ENCODE assay signal across 1 cellular context in genomic region chr5:95908799-95909198, GRCh38.
TF ChIP-seq lines count a peak whose summit lies in the region.

No MANE protein-coding gene starts in this region.

TF ChIP-seq in HepG2, 621 proteins besides CTCF, POLR2A, EP300 and RAD21 (continued from another document):
- TF ChIP-seq, protein P1, sequence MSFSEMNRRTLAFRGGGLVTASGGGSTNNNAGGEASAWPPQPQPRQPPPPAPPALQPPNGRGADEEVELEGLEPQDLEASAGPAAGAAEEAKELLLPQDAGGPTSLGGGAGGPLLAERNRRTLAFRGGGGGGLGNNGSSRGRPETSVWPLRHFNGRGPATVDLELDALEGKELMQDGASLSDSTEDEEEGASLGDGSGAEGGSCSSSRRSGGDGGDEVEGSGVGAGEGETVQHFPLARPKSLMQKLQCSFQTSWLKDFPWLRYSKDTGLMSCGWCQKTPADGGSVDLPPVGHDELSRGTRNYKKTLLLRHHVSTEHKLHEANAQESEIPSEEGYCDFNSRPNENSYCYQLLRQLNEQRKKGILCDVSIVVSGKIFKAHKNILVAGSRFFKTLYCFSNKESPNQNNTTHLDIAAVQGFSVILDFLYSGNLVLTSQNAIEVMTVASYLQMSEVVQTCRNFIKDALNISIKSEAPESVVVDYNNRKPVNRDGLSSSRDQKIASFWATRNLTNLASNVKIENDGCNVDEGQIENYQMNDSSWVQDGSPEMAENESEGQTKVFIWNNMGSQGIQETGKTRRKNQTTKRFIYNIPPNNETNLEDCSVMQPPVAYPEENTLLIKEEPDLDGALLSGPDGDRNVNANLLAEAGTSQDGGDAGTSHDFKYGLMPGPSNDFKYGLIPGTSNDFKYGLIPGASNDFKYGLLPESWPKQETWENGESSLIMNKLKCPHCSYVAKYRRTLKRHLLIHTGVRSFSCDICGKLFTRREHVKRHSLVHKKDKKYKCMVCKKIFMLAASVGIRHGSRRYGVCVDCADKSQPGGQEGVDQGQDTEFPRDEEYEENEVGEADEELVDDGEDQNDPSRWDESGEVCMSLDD (CRISPR knock-in tag; IDR thresholded peaks at IDR 0.05; ENCODE audit: borderline replicate concordance), result peak; percentile 33; the same call in 1 of the 2 replicates
- TF ChIP-seq XRCC5 (optimal IDR thresholded peaks at IDR 0.05; ENCODE audit: low read length) (peak; percentile 24), ZKSCAN1 (IDR thresholded peaks at IDR 0.05; ENCODE audit: low read length) (peak; percentile 90), AGO2 (optimal IDR thresholded peaks at IDR 0.05; ENCODE audit: low read depth, low read length) (no peak), FOXO1 (CRISPR knock-in tag; IDR thresholded peaks at IDR 0.05) (0 out of 2 replicates have a peak, but pooled peaks have one; percentile 18), TCF7 (IDR thresholded peaks at IDR 0.05; ENCODE audit: low read depth) (peak; percentile 53), ZNF30 (CRISPR knock-in tag; IDR thresholded peaks at IDR 0.05) (no peak), NR2F6 (IDR thresholded peaks at IDR 0.05) (peak; percentile 67; the same call in 1 of the 2 replicates), NR2F6 (CRISPR knock-in tag; IDR thresholded peaks at IDR 0.05) (peak; percentile 72), MAFK (conservative IDR thresholded peaks at IDR 0.05 in 1 of 2, IDR thresholded peaks at IDR 0.05 in 1 of 2; ENCODE audit: low read length in 2 of 2) (no peak)
- TF ChIP-seq, protein P2, sequence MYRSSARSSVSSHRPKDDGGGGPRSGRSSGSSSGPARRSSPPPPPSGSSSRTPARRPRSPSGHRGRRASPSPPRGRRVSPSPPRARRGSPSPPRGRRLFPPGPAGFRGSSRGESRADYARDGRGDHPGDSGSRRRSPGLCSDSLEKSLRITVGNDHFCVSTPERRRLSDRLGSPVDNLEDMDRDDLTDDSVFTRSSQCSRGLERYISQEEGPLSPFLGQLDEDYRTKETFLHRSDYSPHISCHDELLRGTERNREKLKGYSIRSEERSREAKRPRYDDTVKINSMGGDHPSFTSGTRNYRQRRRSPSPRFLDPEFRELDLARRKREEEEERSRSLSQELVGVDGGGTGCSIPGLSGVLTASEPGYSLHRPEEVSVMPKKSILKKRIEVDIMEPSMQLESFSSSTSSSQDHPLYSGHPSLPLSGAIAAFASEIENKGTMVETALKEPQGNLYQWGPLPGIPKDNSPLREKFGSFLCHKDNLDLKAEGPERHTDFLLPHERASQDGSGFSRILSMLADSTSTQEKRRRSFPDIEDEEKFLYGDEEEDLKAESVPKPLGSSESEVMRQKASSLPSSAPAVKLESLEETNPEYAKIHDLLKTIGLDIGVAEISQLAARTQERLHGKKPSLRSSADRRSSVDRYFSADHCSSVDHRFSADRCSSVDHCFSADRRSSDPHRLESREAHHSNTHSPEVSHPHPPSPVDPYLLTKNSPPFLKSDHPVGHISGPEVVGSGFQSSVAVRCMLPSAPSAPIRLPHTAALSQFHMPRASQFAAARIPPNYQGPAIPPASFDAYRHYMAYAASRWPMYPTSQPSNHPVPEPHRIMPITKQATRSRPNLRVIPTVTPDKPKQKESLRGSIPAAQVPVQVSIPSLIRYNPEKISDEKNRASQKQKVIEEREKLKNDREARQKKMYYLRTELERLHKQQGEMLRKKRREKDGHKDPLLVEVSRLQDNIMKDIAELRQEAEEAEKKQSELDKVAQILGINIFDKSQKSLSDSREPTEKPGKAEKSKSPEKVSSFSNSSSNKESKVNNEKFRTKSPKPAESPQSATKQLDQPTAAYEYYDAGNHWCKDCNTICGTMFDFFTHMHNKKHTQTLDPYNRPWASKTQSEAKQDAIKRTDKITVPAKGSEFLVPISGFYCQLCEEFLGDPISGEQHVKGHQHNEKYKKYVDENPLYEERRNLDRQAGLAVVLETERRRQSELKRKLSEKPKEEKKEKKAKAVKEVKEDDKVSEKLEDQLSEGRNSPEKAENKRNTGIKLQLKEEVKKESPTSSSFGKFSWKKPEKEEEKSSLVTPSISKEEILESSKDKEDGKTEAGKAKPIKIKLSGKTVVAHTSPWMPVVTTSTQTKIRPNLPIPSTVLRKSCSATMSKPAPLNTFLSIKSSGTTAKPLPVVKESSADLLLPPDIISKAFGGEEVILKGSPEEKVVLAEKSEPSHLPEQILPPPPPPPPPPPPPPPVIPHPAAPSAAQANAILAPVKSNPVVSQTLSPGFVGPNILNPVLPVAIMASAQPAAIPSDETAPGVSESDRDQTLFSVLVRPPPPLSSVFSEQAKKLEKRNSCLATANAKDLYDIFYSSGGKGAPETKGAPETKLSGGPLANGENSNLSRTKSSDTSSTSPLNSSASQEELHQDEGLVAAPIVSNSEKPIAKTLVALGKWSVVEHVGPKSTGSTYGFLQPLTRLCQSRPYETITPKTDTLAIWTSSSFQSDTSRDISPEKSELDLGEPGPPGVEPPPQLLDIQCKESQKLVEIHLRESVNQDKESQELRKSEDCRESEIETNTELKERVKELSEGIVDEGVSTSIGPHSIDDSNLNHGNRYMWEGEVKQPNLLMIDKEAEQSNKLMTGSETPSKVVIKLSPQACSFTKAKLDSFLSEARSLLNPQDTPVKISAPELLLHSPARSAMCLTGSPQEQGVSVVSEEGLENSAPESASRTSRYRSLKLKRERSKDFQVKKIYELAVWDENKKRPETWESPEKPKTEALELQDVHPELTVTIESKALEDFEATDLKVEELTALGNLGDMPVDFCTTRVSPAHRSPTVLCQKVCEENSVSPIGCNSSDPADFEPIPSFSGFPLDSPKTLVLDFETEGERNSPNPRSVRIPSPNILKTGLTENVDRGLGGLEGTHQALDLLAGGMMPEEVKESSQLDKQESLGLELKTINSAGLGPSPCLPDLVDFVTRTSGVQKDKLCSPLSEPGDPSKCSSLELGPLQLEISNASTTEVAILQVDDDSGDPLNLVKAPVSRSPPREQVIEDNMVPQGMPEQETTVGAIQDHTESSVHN (CRISPR knock-in tag; IDR thresholded peaks at IDR 0.05), result no peak
- TF ChIP-seq, protein P3, sequence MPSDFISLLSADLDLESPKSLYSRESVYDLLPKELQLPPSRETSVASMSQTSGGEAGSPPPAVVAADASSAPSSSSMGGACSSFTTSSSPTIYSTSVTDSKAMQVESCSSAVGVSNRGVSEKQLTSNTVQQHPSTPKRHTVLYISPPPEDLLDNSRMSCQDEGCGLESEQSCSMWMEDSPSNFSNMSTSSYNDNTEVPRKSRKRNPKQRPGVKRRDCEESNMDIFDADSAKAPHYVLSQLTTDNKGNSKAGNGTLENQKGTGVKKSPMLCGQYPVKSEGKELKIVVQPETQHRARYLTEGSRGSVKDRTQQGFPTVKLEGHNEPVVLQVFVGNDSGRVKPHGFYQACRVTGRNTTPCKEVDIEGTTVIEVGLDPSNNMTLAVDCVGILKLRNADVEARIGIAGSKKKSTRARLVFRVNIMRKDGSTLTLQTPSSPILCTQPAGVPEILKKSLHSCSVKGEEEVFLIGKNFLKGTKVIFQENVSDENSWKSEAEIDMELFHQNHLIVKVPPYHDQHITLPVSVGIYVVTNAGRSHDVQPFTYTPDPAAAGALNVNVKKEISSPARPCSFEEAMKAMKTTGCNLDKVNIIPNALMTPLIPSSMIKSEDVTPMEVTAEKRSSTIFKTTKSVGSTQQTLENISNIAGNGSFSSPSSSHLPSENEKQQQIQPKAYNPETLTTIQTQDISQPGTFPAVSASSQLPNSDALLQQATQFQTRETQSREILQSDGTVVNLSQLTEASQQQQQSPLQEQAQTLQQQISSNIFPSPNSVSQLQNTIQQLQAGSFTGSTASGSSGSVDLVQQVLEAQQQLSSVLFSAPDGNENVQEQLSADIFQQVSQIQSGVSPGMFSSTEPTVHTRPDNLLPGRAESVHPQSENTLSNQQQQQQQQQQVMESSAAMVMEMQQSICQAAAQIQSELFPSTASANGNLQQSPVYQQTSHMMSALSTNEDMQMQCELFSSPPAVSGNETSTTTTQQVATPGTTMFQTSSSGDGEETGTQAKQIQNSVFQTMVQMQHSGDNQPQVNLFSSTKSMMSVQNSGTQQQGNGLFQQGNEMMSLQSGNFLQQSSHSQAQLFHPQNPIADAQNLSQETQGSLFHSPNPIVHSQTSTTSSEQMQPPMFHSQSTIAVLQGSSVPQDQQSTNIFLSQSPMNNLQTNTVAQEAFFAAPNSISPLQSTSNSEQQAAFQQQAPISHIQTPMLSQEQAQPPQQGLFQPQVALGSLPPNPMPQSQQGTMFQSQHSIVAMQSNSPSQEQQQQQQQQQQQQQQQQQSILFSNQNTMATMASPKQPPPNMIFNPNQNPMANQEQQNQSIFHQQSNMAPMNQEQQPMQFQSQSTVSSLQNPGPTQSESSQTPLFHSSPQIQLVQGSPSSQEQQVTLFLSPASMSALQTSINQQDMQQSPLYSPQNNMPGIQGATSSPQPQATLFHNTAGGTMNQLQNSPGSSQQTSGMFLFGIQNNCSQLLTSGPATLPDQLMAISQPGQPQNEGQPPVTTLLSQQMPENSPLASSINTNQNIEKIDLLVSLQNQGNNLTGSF (CRISPR knock-in tag; IDR thresholded peaks at IDR 0.05), result no peak
